Comparison of ENCODE assay signal across 12 cellular contexts in genomic region chr15:60799885-60800728, GRCh38.
DNase-seq lines count a peak whose midpoint lies in the region; ATAC-seq and TF ChIP-seq lines count a peak whose summit lies in the region.
"Had no signal": no experiment of that assay in that cellular context is flagged by ENCODE, and none has a peak within 500 bp of the region (broad histone marks: within the 10 kb centered on the region; RNA-seq: fewer than 3 reads in every experiment).

No MANE protein-coding gene starts in this region.

- H3K27ac ChIP-seq in CD8-positive, alpha-beta memory T cell (ENCODE audit: low read depth, low read length), result no peak overlapping the region
- H3K27ac ChIP-seq in thyroid gland, result no peak overlapping the region

- ATAC-seq in central memory CD8-positive, alpha-beta T cell (replicated peaks; ENCODE audit: extremely low read depth, poor library complexity, severe bottlenecking), result peak; percentile 78

- WGBS in thyroid gland, 2 donors, result 71 to 85% methylated on average over 9 of the region's 9 CpGs

- peaks cover 0 to 3% (median 0%) of the 10 kb centered on the region in 5 donors for H3K9me3 Mint-ChIP-seq in CD8-positive, alpha-beta memory T cell
- H3K9me3 Mint-ChIP-seq in T-helper 1 cell treated with Interleukin-12 subunit alpha and Interleukin-12 subunit beta and Interleukin-4 antibody, amounts not matched to agents 30 μg/mL and 1 μg/mL, for 36 hours, result peaks cover 5% of the 10 kb centered on the region
- no peaks in the 10 kb centered on the region for H3K9me3 Mint-ChIP-seq in central memory CD8-positive, alpha-beta T cell
- H3K9me3 Mint-ChIP-seq in osteocyte (ENCODE audit: unreplicated experiment), result no peaks in the 10 kb centered on the region

- H3K4me3 ChIP-seq in CD8-positive, alpha-beta memory T cell (ENCODE audit: low read length), result no peak overlapping the region
- no peak overlapping the region for H3K4me3 ChIP-seq in thyroid gland (replicated peaks in 1 of 3)

- peak overlapping the region; percentile 79 to 93 (median 92) for H3K27ac Mint-ChIP-seq in CD8-positive, alpha-beta memory T cell
- peak overlapping the region; percentile 66 for H3K27ac Mint-ChIP-seq in T-helper 1 cell treated with Interleukin-12 subunit alpha and Interleukin-12 subunit beta and Interleukin-4 antibody, amounts not matched to agents 30 μg/mL and 1 μg/mL, for 36 hours
- peak overlapping the region; percentile 92 for H3K27ac Mint-ChIP-seq in central memory CD8-positive, alpha-beta T cell (ENCODE audit: low read depth)
- H3K27ac Mint-ChIP-seq in osteocyte (ENCODE audit: unreplicated experiment), result peak overlapping the region; percentile 57
- H3K27ac Mint-ChIP-seq: nephron had no signal

- H3K27me3 Mint-ChIP-seq in CD8-positive, alpha-beta memory T cell, result peaks cover 0 to 1% of the 10 kb centered on the region in 2 donors
- H3K27me3 Mint-ChIP-seq in T-helper 1 cell treated with Interleukin-12 subunit alpha and Interleukin-12 subunit beta and Interleukin-4 antibody, amounts not matched to agents 30 μg/mL and 1 μg/mL, for 36 hours (ENCODE audit: low read depth), result no peaks in the 10 kb centered on the region
- no peaks in the 10 kb centered on the region for H3K27me3 Mint-ChIP-seq in central memory CD8-positive, alpha-beta T cell
- H3K27me3 Mint-ChIP-seq in osteocyte (ENCODE audit: unreplicated experiment), result no peaks in the 10 kb centered on the region

- peak in 2 of 5 donors; percentile 24 to 57 for DNase-seq in CD8-positive, alpha-beta memory T cell
- no peak for DNase-seq in central memory CD8-positive, alpha-beta T cell (ENCODE audit: low spot score in 2 of 2)
- no peak for DNase-seq in osteocyte (ENCODE audit: extremely low spot score, unreplicated experiment)
- no peak for DNase-seq in thyroid gland
- no peak for DNase-seq in G401 (ENCODE audit: low spot score)
- no peak for DNase-seq in SW480 (ENCODE audit: low spot score)
- DNase-seq in GM19240 (ENCODE audit: insufficient read length, low spot score), result no peak
- DNase-seq: activated CD4-positive, CD25-positive, alpha-beta regulatory T cell treated with anti-CD3 and anti-CD28 coated beads, Interleukin-2, amount 50 U/mL, for 72 hours; hippocampal formation; NCI-H187 treated with DMSO at 0.1 percent for 48 hours had no signal

- CTCF ChIA-PET in CD8-positive, alpha-beta memory T cell (lab: Charles Lee), result interaction anchor here (1.6 kb wide), 1 partner anchor 12 kb away, joined by 3 read pairs; no protein-coding TSS in a partner anchor

- peaks cover 64 to 90% (median 67%) of the 10 kb centered on the region in 3 donors for H3K4me1 Mint-ChIP-seq in CD8-positive, alpha-beta memory T cell
- H3K4me1 Mint-ChIP-seq in T-helper 1 cell treated with Interleukin-12 subunit alpha and Interleukin-12 subunit beta and Interleukin-4 antibody, amounts not matched to agents 30 μg/mL and 1 μg/mL, for 36 hours (ENCODE audit: low read depth), result peaks cover 45% of the 10 kb centered on the region
- H3K4me1 Mint-ChIP-seq in central memory CD8-positive, alpha-beta T cell, result peaks cover 58% of the 10 kb centered on the region
- H3K4me1 Mint-ChIP-seq in osteocyte (ENCODE audit: unreplicated experiment), result peaks cover 50% of the 10 kb centered on the region

- peaks cover 52% of the 10 kb centered on the region for H3K4me1 ChIP-seq in CD8-positive, alpha-beta memory T cell (ENCODE audit: insufficient read depth, low read length)
- peaks cover 11% of the 10 kb centered on the region in 2 donors for H3K4me1 ChIP-seq in thyroid gland

- H3K36me3 ChIP-seq in CD8-positive, alpha-beta memory T cell (ENCODE audit: insufficient read depth, low read length), result no peaks in the 10 kb centered on the region
- no peaks in the 10 kb centered on the region for H3K36me3 ChIP-seq in thyroid gland

- no peak for TF ChIP-seq POLR2A in thyroid gland (IDR thresholded peaks at IDR 0.05)

- no peaks in the 10 kb centered on the region for H3K36me3 Mint-ChIP-seq in CD8-positive, alpha-beta memory T cell
- peaks cover 4% of the 10 kb centered on the region for H3K36me3 Mint-ChIP-seq in T-helper 1 cell treated with Interleukin-12 subunit alpha and Interleukin-12 subunit beta and Interleukin-4 antibody, amounts not matched to agents 30 μg/mL and 1 μg/mL, for 36 hours (ENCODE audit: low read depth)
- H3K36me3 Mint-ChIP-seq in central memory CD8-positive, alpha-beta T cell (ENCODE audit: insufficient read depth), result peaks cover 5% of the 10 kb centered on the region
- no peaks in the 10 kb centered on the region for H3K36me3 Mint-ChIP-seq in osteocyte (ENCODE audit: unreplicated experiment)

- POLR2A ChIA-PET in CD8-positive, alpha-beta memory T cell (lab: Charles Lee), result no interaction called here

- peak overlapping the region in 6 of 7 donors; percentile 27 to 64 (median 52) for H3K4me3 Mint-ChIP-seq in CD8-positive, alpha-beta memory T cell
- H3K4me3 Mint-ChIP-seq in T-helper 1 cell treated with Interleukin-12 subunit alpha and Interleukin-12 subunit beta and Interleukin-4 antibody, amounts not matched to agents 30 μg/mL and 1 μg/mL, for 36 hours, result peak overlapping the region; percentile 32
- H3K4me3 Mint-ChIP-seq in central memory CD8-positive, alpha-beta T cell, result peak overlapping the region; percentile 6
- H3K4me3 Mint-ChIP-seq in osteocyte (ENCODE audit: unreplicated experiment), result no peak overlapping the region
- H3K4me3 Mint-ChIP-seq: nephron had no signal

- H3K9me3 ChIP-seq in CD8-positive, alpha-beta memory T cell (ENCODE audit: low read length), result peaks cover under 1% of the 10 kb centered on the region
- no peaks in the 10 kb centered on the region for H3K9me3 ChIP-seq in thyroid gland

- in situ Hi-C loops in G401 (cut with HindIII; ENCODE audit: low sequenced_read_pairs), result no loop called here

- intact Hi-C loops in thyroid gland (cut with DNase I), result loop anchor here (5.0 kb wide), 1 partner anchor 52 kb away; no protein-coding TSS in a partner anchor

- H3K27me3 ChIP-seq in CD8-positive, alpha-beta memory T cell (ENCODE audit: insufficient read depth, low read length, poor library complexity, severe bottlenecking), result no peaks in the 10 kb centered on the region
- no peaks in the 10 kb centered on the region for H3K27me3 ChIP-seq in thyroid gland

- TF ChIP-seq CTCF in osteocyte (IDR thresholded peaks at IDR 0.05) (no peak), thyroid gland (IDR thresholded peaks at IDR 0.05) (no peak)
